ENCODE assay signal across 8 cellular contexts in the genomic region with DNA sequence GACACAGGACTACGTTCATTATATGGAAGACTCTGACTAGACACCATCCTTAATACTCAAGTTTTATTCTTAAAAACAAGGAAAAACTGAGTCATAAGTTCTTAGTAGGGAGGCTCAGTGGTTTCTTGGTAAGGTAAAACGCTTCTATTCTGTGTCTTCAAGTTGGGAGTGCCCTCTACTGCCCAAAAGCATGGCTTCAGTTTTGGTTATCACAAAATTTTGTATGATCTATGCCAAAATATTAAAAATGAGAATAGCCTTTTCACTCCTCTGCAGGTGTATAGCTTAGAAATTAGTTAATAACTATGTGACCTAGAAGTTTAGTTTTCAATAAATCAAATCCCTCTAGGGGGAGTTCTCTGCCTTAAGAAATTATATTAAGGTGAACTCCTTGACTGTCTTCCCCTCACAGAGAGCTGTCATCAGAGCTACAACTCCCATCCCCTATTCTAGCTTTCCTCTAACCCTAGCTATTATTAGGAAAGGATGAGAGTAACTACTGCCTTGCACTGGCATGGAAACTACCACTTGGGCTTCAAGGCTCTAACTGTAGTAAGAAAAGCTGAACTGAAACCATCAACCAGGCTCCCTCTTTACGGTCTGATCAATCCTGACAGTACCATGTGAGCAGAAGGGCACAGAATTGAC.
DNase-seq lines count a peak whose midpoint lies in the region; ATAC-seq and TF ChIP-seq lines count a peak whose summit lies in the region.

No MANE protein-coding gene starts in this region.

- ATAC-seq in GM19035 (IDR thresholded peaks at IDR 0.05; ENCODE audit: unreplicated experiment) = peak; percentile 71

- H3K36me3 ChIP-seq in BE2C = no peaks in the 10 kb centered on the region
- no peaks in the 10 kb centered on the region for H3K36me3 ChIP-seq in tibial artery

- H3K27ac ChIP-seq in tibial artery = no peak overlapping the region

- DNase-seq in BE2C = no peak
- DNase-seq in Kasumi-1 (lab: John Stamatoyannopoulos, UW) = peak; percentile 51 to 68
- peak; percentile 68 for DNase-seq in dermis blood vessel endothelial cell
- no peak for DNase-seq in tibial artery
- DNase-seq in NCI-H1048 (lab: John Stamatoyannopoulos, UW) = no peak
- no peak for DNase-seq in NCI-H2081 (lab: John Stamatoyannopoulos, UW)
- DNase-seq in T-helper 1 cell = no peak

- H3K4me3 ChIP-seq in BE2C (ENCODE audit: low read depth, low read length) = no peak overlapping the region
- no peak overlapping the region for H3K4me3 ChIP-seq in tibial artery

- H3K27me3 ChIP-seq in BE2C = no peaks in the 10 kb centered on the region
- H3K27me3 ChIP-seq in tibial artery = no peaks in the 10 kb centered on the region

- H3K4me1 ChIP-seq in BE2C = peaks cover 25% of the 10 kb centered on the region
- H3K4me1 ChIP-seq in tibial artery = peaks cover 0 to 41% (median 21%) of the 10 kb centered on the region in 4 donors

- intact Hi-C loops in tibial artery (cut with DNase I; ENCODE audit: low total_unique reads) = no loop called here

- TF ChIP-seq CTCF in BE2C (IDR thresholded peaks at IDR 0.05; ENCODE audit: low read depth, low read length) (peak; percentile 53), tibial artery (IDR thresholded peaks at IDR 0.05) (peak; percentile 5 to 17)

- no peaks in the 10 kb centered on the region for H3K9me3 ChIP-seq in BE2C
- H3K9me3 ChIP-seq in tibial artery = no peaks in the 10 kb centered on the region

Comparison
In these comparisons a context has a peak if more than half of its experiments do, and no peak if none do; other contexts are left out.
1. DNase-seq: peak in Kasumi-1 (2 of 2) and dermis blood vessel endothelial cell (single experiment); none in BE2C (single experiment), tibial artery (0 of 2), NCI-H1048 (single experiment), NCI-H2081 (0 of 2) and T-helper 1 cell (0 of 5).